In genomic region chr16:61792194-61792904, GRCh38 we compare ENCODE assay signal across 15 cellular contexts.
DNase-seq lines count a peak whose midpoint lies in the region; ATAC-seq and TF ChIP-seq lines count a peak whose summit lies in the region.
"Had no signal": no experiment of that assay in that cellular context is flagged by ENCODE, and none has a peak within 500 bp of the region (broad histone marks: within the 10 kb centered on the region; RNA-seq: fewer than 3 reads in every experiment).

No MANE protein-coding gene starts in this region.

- peak overlapping the region; percentile 77 for H3K9ac ChIP-seq in skeletal muscle satellite cell (ENCODE audit: low read depth, low read length)
- no peak overlapping the region for H3K9ac ChIP-seq in H9 (ENCODE audit: extremely low read depth, insufficient read length, low read length)

- no peak overlapping the region for H3K23ac ChIP-seq in H9 (ENCODE audit: insufficient read length, low read depth, low read length)

- no peak overlapping the region for H2BK5ac ChIP-seq in H9 (ENCODE audit: insufficient read length, low read length)

- H3K4me1 Mint-ChIP-seq in H9: no peaks in the 10 kb centered on the region
- H3K4me1 Mint-ChIP-seq: CD8-positive, alpha-beta memory T cell had no signal

- no peaks in the 10 kb centered on the region for H3K9me3 ChIP-seq in SJSA1 (replicated peaks)
- no peaks in the 10 kb centered on the region for H3K9me3 ChIP-seq in skeletal muscle satellite cell (replicated peaks; ENCODE audit: low read length)
- H3K9me3 ChIP-seq in H9 (ENCODE audit: control insufficient read depth, low read depth, low read length): no peaks in the 10 kb centered on the region
- H3K9me3 ChIP-seq: neutrophil had no signal

- no peak overlapping the region for H3T11ph ChIP-seq in H9 (ENCODE audit: low read length)

- ATAC-seq in HG02571 (IDR thresholded peaks at IDR 0.05; ENCODE audit: unreplicated experiment) (no peak), GM18502 (IDR thresholded peaks at IDR 0.05; ENCODE audit: poor library complexity, unreplicated experiment) (no peak)
- ATAC-seq: left lobe of liver had no signal

- no peaks in the 10 kb centered on the region for H3K27me3 Mint-ChIP-seq in H9 (ENCODE audit: low read depth)
- H3K27me3 Mint-ChIP-seq: CD8-positive, alpha-beta memory T cell had no signal

- TF ChIP-seq CTCF in fibroblast of villous mesenchyme (IDR thresholded peaks at IDR 0.05; ENCODE audit: insufficient read depth, low read depth, low read length): no peak
- TF ChIP-seq CTCF in H9 (conservative IDR thresholded peaks at IDR 0.05): no peak

- H3K79me1 ChIP-seq in H9 (ENCODE audit: insufficient read depth, low read depth, low read length, poor library complexity, severe bottlenecking): no peaks in the 10 kb centered on the region

- no peak overlapping the region for H2AK5ac ChIP-seq in H9 (ENCODE audit: insufficient read length, low read length)

- no peak overlapping the region for H4K91ac ChIP-seq in H9 (ENCODE audit: insufficient read length, low read depth, low read length)

- H2BK120ac ChIP-seq in H9 (ENCODE audit: low read depth, low read length, poor library complexity, severe bottlenecking): no peak overlapping the region

- peak; percentile 41 for DNase-seq in GM03348 (ENCODE audit: low spot score)
- DNase-seq in SJSA1 (ENCODE audit: low read depth in 1 of 2, low spot score in 2 of 2): peak in 1 of 2 experiments; percentile 58
- peak; percentile 78 for DNase-seq in fibroblast of villous mesenchyme (ENCODE audit: low read depth)
- DNase-seq in H9: no peak
- no peak for DNase-seq in activated CD4-positive, alpha-beta T cell treated with anti-CD3 and anti-CD28 coated beads, Interleukin-2, amount 50 U/mL, for 1 hour
- DNase-seq: activated CD4-positive, alpha-beta T cell treated with anti-CD3 and anti-CD28 coated beads, Interleukin-2, amount 50 U/mL, for 48 hours; activated naive CD4-positive, alpha-beta T cell treated with anti-CD3 and anti-CD28 coated beads for 36 hours; CD8-positive, alpha-beta memory T cell; dermis blood vessel endothelial cell; glutamatergic neuron had no signal

- H3K4me3 ChIP-seq in SJSA1 (no peak overlapping the region), fibroblast of villous mesenchyme (ENCODE audit: low read depth, low read length) (no peak overlapping the region), skeletal muscle satellite cell (ENCODE audit: low read length) (no peak overlapping the region)

- no peak overlapping the region for H4K5ac ChIP-seq in H9 (ENCODE audit: insufficient read length, low read depth, low read length)

- H3K4ac ChIP-seq in H9 (ENCODE audit: low read depth, low read length): no peak overlapping the region

- H3K56ac ChIP-seq in H9 (ENCODE audit: insufficient read length, low read depth, low read length): no peak overlapping the region

- H3K79me2 ChIP-seq in H9 (ENCODE audit: insufficient read depth, low read length): no peaks in the 10 kb centered on the region

- no peak overlapping the region for H2BK12ac ChIP-seq in H9 (ENCODE audit: insufficient read length, low read depth, low read length)

- H3K36me3 Mint-ChIP-seq in H9 (ENCODE audit: insufficient read depth in 1 of 3, low read depth in 3 of 3): peaks cover 0 to 3% (median 0%) of the 10 kb centered on the region in 3 experiments; a peak in 1 of 7 replicates
- H3K36me3 Mint-ChIP-seq: CD8-positive, alpha-beta memory T cell had no signal

- no peaks in the 10 kb centered on the region for H3K23me2 ChIP-seq in H9 (ENCODE audit: insufficient read length, low read depth, low read length, poor library complexity, severe bottlenecking)

- H2AFZ ChIP-seq in H9 (ENCODE audit: low read length): no peak overlapping the region

- H3K4me2 ChIP-seq in skeletal muscle satellite cell (ENCODE audit: low read length): peak overlapping the region; percentile 11
- no peak overlapping the region for H3K4me2 ChIP-seq in H9 (ENCODE audit: insufficient read depth, insufficient read length, low read length)

- H2BK15ac ChIP-seq in H9 (ENCODE audit: low read depth, low read length): no peak overlapping the region

- H3K27me3 ChIP-seq in SJSA1 (replicated peaks) (no peaks in the 10 kb centered on the region), skeletal muscle satellite cell (ENCODE audit: control insufficient read depth, insufficient read depth, low read length) (no peaks in the 10 kb centered on the region), H9 (ENCODE audit: insufficient read depth, low read length) (no peaks in the 10 kb centered on the region)
- H3K27me3 ChIP-seq: neutrophil had no signal

- H3K9me3 Mint-ChIP-seq in H9: no peaks in the 10 kb centered on the region; a peak in 1 of 5 replicates

- H3K4me3 Mint-ChIP-seq in H9: no peak overlapping the region
- H3K4me3 Mint-ChIP-seq: activated naive CD4-positive, alpha-beta T cell treated with anti-CD3 and anti-CD28 coated beads for 36 hours; CD8-positive, alpha-beta memory T cell had no signal

- no peaks in the 10 kb centered on the region for H4K20me1 ChIP-seq in H9 (ENCODE audit: control insufficient read depth, insufficient read depth, insufficient read length)

- peaks cover 12% of the 10 kb centered on the region for H3K4me1 ChIP-seq in SJSA1 (replicated peaks)
- H3K4me1 ChIP-seq in skeletal muscle satellite cell (ENCODE audit: control insufficient read depth, insufficient read depth, low read length): peaks cover 20% of the 10 kb centered on the region
- no peaks in the 10 kb centered on the region for H3K4me1 ChIP-seq in H9 (ENCODE audit: insufficient read depth, low read length)

- H3K36me3 ChIP-seq in SJSA1 (no peaks in the 10 kb centered on the region), skeletal muscle satellite cell (ENCODE audit: insufficient read depth, low read length) (no peaks in the 10 kb centered on the region)
- H3K36me3 ChIP-seq: neutrophil had no signal

- H3K27ac ChIP-seq in SJSA1 (peak overlapping the region; percentile 74), H9 (ENCODE audit: insufficient read length, low read depth, low read length) (no peak overlapping the region)
- H3K27ac ChIP-seq: neutrophil had no signal

- H2BK20ac ChIP-seq in H9 (ENCODE audit: low read depth, low read length, poor library complexity, severe bottlenecking): no peak overlapping the region

- H3K27ac Mint-ChIP-seq in H9: no peak overlapping the region
- H3K27ac Mint-ChIP-seq: activated naive CD4-positive, alpha-beta T cell treated with anti-CD3 and anti-CD28 coated beads for 36 hours; CD8-positive, alpha-beta memory T cell had no signal

- no peak overlapping the region for H3K18ac ChIP-seq in H9 (ENCODE audit: insufficient read length, low read depth, low read length)

- no CpG with 5 or more reads among the region's 4 CpGs for WGBS in H9 (ENCODE audit: extremely low coverage, insufficient read length, low lambda C conversion rate)

- H3K14ac ChIP-seq in H9 (ENCODE audit: insufficient read depth, low read length): no peak overlapping the region

- no peak overlapping the region for H4K8ac ChIP-seq in H9 (replicated peaks; ENCODE audit: insufficient read length, low read depth, low read length)

Comparison
In these comparisons a context has a peak if more than half of its experiments do, and no peak if none do; other contexts are left out.
1. DNase-seq: peak in GM03348 (single experiment) and fibroblast of villous mesenchyme (single experiment); none in H9 (single experiment) and activated CD4-positive, alpha-beta T cell treated with anti-CD3 and anti-CD28 coated beads, Interleukin-2, amount 50 U/mL, for 1 hour (single experiment).